In the genomic region with DNA sequence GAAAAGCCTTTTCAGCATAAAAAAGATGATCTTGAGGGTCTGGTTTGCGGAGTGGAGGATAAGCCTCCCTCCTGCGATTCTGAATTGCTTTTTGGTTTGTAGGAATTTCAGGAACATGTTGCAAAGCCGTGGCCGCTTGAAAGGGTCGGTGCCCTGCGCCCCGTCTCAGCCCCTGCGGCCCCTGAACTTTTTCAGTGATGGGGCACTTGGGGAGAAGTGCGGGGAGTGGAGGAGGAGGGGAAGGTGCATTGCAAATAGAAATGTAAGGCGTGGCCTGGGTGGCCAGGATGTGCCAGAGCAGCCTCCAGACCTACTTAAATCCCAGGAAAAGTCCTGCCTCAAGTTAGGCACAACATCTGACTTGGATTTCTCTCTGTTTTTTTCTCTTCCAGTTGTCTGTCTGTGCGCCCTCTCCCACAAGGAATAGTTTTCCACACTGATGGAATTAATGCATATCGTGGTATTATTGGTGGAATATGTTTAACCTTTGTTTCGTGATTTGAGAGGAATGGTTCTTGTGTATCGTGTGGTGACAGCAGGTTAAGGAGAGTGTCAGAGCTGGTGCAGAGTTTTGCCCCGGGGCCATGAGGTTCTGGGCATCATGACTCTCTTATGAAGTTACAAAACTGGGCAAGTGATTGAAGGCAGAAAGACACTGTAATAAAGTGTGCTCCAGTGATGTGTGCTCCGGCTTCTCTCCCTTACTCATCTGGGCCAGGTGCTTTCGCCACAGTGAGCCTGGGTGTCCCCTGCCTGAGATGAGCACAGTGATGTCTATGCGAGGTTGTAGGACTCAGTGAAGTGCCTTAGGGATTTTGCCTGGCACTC, we compare ENCODE assay signal across 8 cellular contexts.
A peak's percentile ranks its signal among the peaks of the same experiment; 100 is the strongest.
DNase-seq lines count a peak whose midpoint lies in the region; ATAC-seq and TF ChIP-seq lines count a peak whose summit lies in the region.

No MANE protein-coding gene starts in this region.

- H3K4me3 ChIP-seq in heart left ventricle, result peak overlapping the region in 9 of 12 donors; percentile 62 to 84 (median 68)
- H3K4me3 ChIP-seq in astrocyte of the spinal cord (ENCODE audit: low read depth, low read length), result peak overlapping the region; percentile 10
- no peak overlapping the region for H3K4me3 ChIP-seq in lung
- no peak overlapping the region for H3K4me3 ChIP-seq in urinary bladder (ENCODE audit: low read depth, low read length)

- peak overlapping the region in 11 of 12 donors; percentile 42 to 93 (median 86) for H3K27ac ChIP-seq in heart left ventricle
- H3K27ac ChIP-seq in lung (ENCODE audit: low read depth in 1 of 2, low read length in 1 of 2), result peak overlapping the region; percentile 74 to 76
- H3K27ac ChIP-seq in urinary bladder (ENCODE audit: low read depth), result peak overlapping the region; percentile 66

- TF ChIP-seq CTCF in heart left ventricle (IDR thresholded peaks at IDR 0.05) (no peak), astrocyte of the spinal cord (IDR thresholded peaks at IDR 0.05; ENCODE audit: low read depth, low read length) (no peak), lung (IDR thresholded peaks at IDR 0.05; ENCODE audit: control extremely low read depth, extremely low read depth) (no peak)

- H3K4me1 ChIP-seq in heart left ventricle (peaks cover 17 to 83% (median 57%) of the 10 kb centered on the region in 12 donors), lung (ENCODE audit: control insufficient read depth in 2 of 2, insufficient read depth in 2 of 2, low read length in 2 of 2) (peaks cover 0 to 27% of the 10 kb centered on the region in 2 donors), urinary bladder (ENCODE audit: insufficient read depth) (peaks cover 3% of the 10 kb centered on the region)

- H3K36me3 ChIP-seq in heart left ventricle (no peaks in the 10 kb centered on the region), lung (ENCODE audit: control insufficient read depth in 2 of 2, insufficient read depth in 2 of 2, low read length in 2 of 2) (no peaks in the 10 kb centered on the region), urinary bladder (ENCODE audit: insufficient read depth) (no peaks in the 10 kb centered on the region)

- H3K27me3 ChIP-seq in heart left ventricle (no peaks in the 10 kb centered on the region), lung (ENCODE audit: control insufficient read depth, insufficient read depth) (no peaks in the 10 kb centered on the region)

- DNase-seq in heart left ventricle (no peak), Right ventricle myocardium inferior (ENCODE audit: missing footprints) (no peak), astrocyte of the spinal cord (ENCODE audit: low read depth, low spot score) (peak; percentile 43), lung (ENCODE audit: low spot score) (no peak), cerebellum (ENCODE audit: low spot score) (no peak), COLO829 (ENCODE audit: low spot score) (no peak), 8988T (no peak)

- intact Hi-C loops in heart left ventricle (cut with DNase I) (loop anchor here in 4 of 10 donors (1.0 kb wide), 1 partner anchor 206 kb away; the partner anchor contains the start of gene IGF1R (in 4 of the 4)), Right ventricle myocardium inferior (cut with DNase I) (loop anchor here (1.0 kb wide), 1 partner anchor 206 kb away; the partner anchor contains the start of gene IGF1R)

- ATAC-seq in heart left ventricle (no peak), Right ventricle myocardium inferior (no peak), lung (ENCODE audit: insufficient read depth, low FRiP score) (no peak)

- TF ChIP-seq POLR2A in heart left ventricle (IDR thresholded peaks at IDR 0.05), result no peak

- in situ Hi-C loops in astrocyte of the spinal cord (cut with HindIII; ENCODE audit: low sequenced_read_pairs), result no loop called here

- WGBS in heart left ventricle, 4 donors, result 46 to 58% (median 51%) methylated on average over 18 of the region's 18 CpGs
- WGBS in lung, 2 donors, result 55 to 62% methylated on average over 18 of the region's 18 CpGs
- WGBS in urinary bladder, result 48% methylated on average over 18 of the region's 18 CpGs

- H3K9me3 ChIP-seq in heart left ventricle (no peaks in the 10 kb centered on the region), lung (ENCODE audit: control insufficient read depth in 2 of 2, insufficient read depth in 1 of 2, low read length in 1 of 2) (no peaks in the 10 kb centered on the region)

Comparison
In these comparisons a context has a peak if more than half of its experiments do, and no peak if none do; other contexts are left out.
1. H3K4me3 ChIP-seq: peak in heart left ventricle (9 of 12) and astrocyte of the spinal cord (single experiment); none in lung (single experiment) and urinary bladder (single experiment).
2. Peak in every context shown above with its lines, with median percentiles within 50 percentile points of each other: H3K27ac ChIP-seq.